Comparison of ENCODE assay signal across 27 cellular contexts in the genomic region with DNA sequence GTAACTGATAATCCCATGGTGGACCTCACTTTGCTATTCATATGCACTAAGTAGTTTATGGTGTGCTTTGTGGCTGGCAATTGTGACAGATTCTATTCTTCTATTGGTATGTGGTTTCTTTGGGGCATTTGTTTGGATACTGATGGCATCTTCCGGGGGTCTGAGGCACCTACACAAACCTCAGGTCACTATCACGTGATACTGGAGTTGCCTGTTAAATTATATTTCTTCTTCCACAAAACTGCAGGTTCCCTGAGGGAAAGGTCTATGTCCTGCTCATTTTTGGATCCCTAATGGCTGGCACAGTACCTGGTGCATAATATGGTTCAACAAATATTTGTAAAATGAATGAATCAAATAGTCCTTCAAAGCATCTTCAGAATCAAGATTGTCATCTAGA.
"Had no signal": no experiment of that assay in that cellular context is flagged by ENCODE, and none has a peak within 500 bp of the region (broad histone marks: within the 10 kb centered on the region; RNA-seq: fewer than 3 reads in every experiment).

No MANE protein-coding gene starts in this region.

- FAIRE-seq: colon, endometrium, endothelial cell of umbilical vein, frontal cortex had no signal

- H3K4me3 ChIP-seq: colonic mucosa, coronary artery, dorsolateral prefrontal cortex, esophagus muscularis mucosa, esophagus squamous epithelium, gastrocnemius medialis, gastroesophageal sphincter, heart left ventricle, heart right ventricle had no signal

- H3K36me3 ChIP-seq: colonic mucosa, gastrocnemius medialis had no signal

- DNase-seq: colonic mucosa; cortex of kidney; dermis blood vessel endothelial cell; dorsolateral prefrontal cortex; effector CD4-positive, alpha-beta T cell; effector CD8-positive, alpha-beta T cell; effector memory CD4-positive, alpha-beta T cell; effector memory CD8-positive, alpha-beta T cell; endodermal cell; erythroblast; esophagus squamous epithelium; foreskin fibroblast; foreskin keratinocyte; foreskin melanocyte; gastrocnemius medialis; glutamatergic neuron; heart left ventricle; heart right ventricle had no signal

- H3K27ac ChIP-seq: colonic mucosa, coronary artery, dorsolateral prefrontal cortex, epithelial cell of prostate, esophagus muscularis mucosa, esophagus squamous epithelium, foreskin keratinocyte, gastrocnemius medialis, gastroesophageal sphincter, heart left ventricle, heart right ventricle had no signal

- H3K4me1 ChIP-seq: colonic mucosa, esophagus muscularis mucosa, esophagus squamous epithelium, foreskin keratinocyte, gastrocnemius medialis, gastroesophageal sphincter, heart left ventricle, heart right ventricle had no signal

- H3K27me3 ChIP-seq: colonic mucosa, esophagus muscularis mucosa, esophagus squamous epithelium, gastrocnemius medialis, gastroesophageal sphincter, heart left ventricle, heart right ventricle had no signal

- H3K9me3 ChIP-seq: colonic mucosa, esophagus muscularis mucosa, esophagus squamous epithelium, gastrocnemius medialis, gastroesophageal sphincter, heart left ventricle, heart right ventricle had no signal

- ATAC-seq: effector memory CD8-positive, alpha-beta T cell; esophagus mucosa; foreskin keratinocyte; gastrocnemius medialis; gastroesophageal sphincter; heart left ventricle; heart right ventricle had no signal
